10 cellular contexts compared by ENCODE assay signal in the genomic region with DNA sequence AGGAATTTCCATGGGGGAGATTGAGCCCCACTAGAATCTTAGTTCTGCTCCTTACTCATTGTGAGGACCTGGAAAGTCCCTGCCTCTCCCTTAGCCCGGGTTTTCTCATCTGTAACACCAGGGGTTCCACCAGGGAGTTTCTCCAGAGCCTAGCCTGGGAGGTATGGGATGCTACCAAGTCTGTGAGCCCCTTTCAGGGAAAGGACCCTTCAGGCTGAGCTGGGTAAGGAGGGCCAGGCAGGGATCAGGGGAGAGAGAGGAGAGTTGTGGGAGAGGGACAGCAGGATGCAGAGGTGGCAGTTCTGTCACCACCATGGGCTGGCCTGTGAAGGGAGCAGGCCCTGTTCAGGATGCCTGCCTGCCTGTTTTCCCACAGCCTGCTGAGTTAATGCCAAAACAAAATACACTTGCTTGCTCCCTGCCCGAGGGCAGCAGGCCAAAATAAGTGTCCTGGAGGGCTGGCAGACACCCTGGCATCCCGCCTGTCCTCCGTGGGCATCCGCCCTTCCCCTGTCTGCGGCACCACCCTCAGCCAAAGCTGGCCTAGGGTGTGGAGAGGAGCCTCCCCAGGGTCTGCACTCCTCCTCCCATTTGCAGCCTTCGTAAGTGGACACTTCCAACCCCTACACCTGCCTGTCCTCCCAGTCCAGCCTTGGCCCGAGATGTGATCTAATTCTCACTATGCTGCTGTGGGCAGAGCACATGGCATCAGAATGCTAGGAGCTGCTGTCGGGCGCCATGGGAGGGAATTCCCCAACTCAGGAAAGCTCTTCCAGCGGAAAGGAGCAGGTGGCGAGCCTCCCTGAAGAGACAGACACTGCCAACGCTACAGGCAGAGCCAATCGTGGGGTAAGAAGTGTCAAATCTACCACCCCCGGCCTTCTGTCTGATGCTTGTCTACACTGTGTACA. TPM values are rescaled to one million over a fixed set of nuclear protein-coding genes. Genes with fewer than 3 reads are reported as not detected.
DNase-seq lines count a peak whose midpoint lies in the region; ATAC-seq lines count a peak whose summit lies in the region.
"Had no signal": no experiment of that assay in that cellular context is flagged by ENCODE, and none has a peak within 500 bp of the region (broad histone marks: within the 10 kb centered on the region; RNA-seq: fewer than 3 reads in every experiment).

No MANE protein-coding gene starts in this region.

- intact Hi-C loops in left ventricle myocardium superior (cut with micrococcal nuclease): loop anchor here (10.0 kb wide), 1 partner anchor 313 kb away; no protein-coding TSS in a partner anchor

- DNase-seq in DMS53 (lab: John Stamatoyannopoulos, UW) (peak; percentile 50), DMS53 treated with DMSO at 0.1 percent for 48 hours (lab: John Stamatoyannopoulos, UW; ENCODE audit: unreplicated experiment) (no peak), RPMI8226 (peak; percentile 44), left ventricle myocardium superior (peak; percentile 89), islet precursor cell (no peak)
- peak; percentile 26 for DNase-seq in stimulated activated naive B cell treated with anti-CD40 and anti-IgM and Interleukin-4, amounts not matched to agents 10 μg/mL and 1 μg/mL and 100 μg/mL, for 72 hours
- DNase-seq in effector CD4-positive, alpha-beta T cell: no peak
- DNase-seq: immature natural killer cell; stimulated activated CD4-positive, alpha-beta T cell treated with anti-CD3 and anti-CD28 coated beads, Interleukin-1b, Interleukin-23, amount 100 ng/mL, for 48 hours had no signal

- H3K36me3 Mint-ChIP-seq in stimulated activated naive B cell treated with anti-CD40 and anti-IgM and Interleukin-4, amounts not matched to agents 10 μg/mL and 1 μg/mL and 100 μg/mL, for 72 hours: peaks cover 2 to 20% of the 10 kb centered on the region in 2 donors
- H3K36me3 Mint-ChIP-seq: immature natural killer cell had no signal

- peak overlapping the region; percentile 36 to 41 for H3K4me3 Mint-ChIP-seq in stimulated activated naive B cell treated with anti-CD40 and anti-IgM and Interleukin-4, amounts not matched to agents 10 μg/mL and 1 μg/mL and 100 μg/mL, for 72 hours
- H3K4me3 Mint-ChIP-seq: immature natural killer cell had no signal

- H3K9me3 Mint-ChIP-seq in stimulated activated naive B cell treated with anti-CD40 and anti-IgM and Interleukin-4, amounts not matched to agents 10 μg/mL and 1 μg/mL and 100 μg/mL, for 72 hours: no peaks in the 10 kb centered on the region
- H3K9me3 Mint-ChIP-seq: immature natural killer cell had no signal

- ATAC-seq in left ventricle myocardium superior: peak; percentile 87
- peak in 1 of 2 donors; percentile 4 for ATAC-seq in stimulated activated naive B cell treated with anti-CD40 and anti-IgM and Interleukin-4, amounts not matched to agents 10 μg/mL and 1 μg/mL and 100 μg/mL, for 72 hours (replicated peaks)
- no peak for ATAC-seq in GM19455 (IDR thresholded peaks at IDR 0.05; ENCODE audit: unreplicated experiment)

- H3K27ac Mint-ChIP-seq in stimulated activated naive B cell treated with anti-CD40 and anti-IgM and Interleukin-4, amounts not matched to agents 10 μg/mL and 1 μg/mL and 100 μg/mL, for 72 hours: peak overlapping the region; percentile 96
- H3K27ac Mint-ChIP-seq: immature natural killer cell had no signal

- H3K27me3 Mint-ChIP-seq in stimulated activated naive B cell treated with anti-CD40 and anti-IgM and Interleukin-4, amounts not matched to agents 10 μg/mL and 1 μg/mL and 100 μg/mL, for 72 hours: no peaks in the 10 kb centered on the region

- H3K4me1 Mint-ChIP-seq in stimulated activated naive B cell treated with anti-CD40 and anti-IgM and Interleukin-4, amounts not matched to agents 10 μg/mL and 1 μg/mL and 100 μg/mL, for 72 hours: peaks cover 82 to 99% of the 10 kb centered on the region in 2 donors

RNA-seq across cellular contexts. Expression of a gene that starts 5.9 kb away (rescaled TPM):
- total RNA-seq in left ventricle myocardium superior: 32.7 TPM

Comparison
In these comparisons a context has a peak if more than half of its experiments do, and no peak if none do; other contexts are left out.
1. DNase-seq: peak in DMS53 (single experiment), RPMI8226 (single experiment), left ventricle myocardium superior (single experiment) and stimulated activated naive B cell treated with anti-CD40 and anti-IgM and Interleukin-4, amounts not matched to agents 10 μg/mL and 1 μg/mL and 100 μg/mL, for 72 hours (single experiment); none in DMS53 treated with DMSO at 0.1 percent for 48 hours (single experiment), islet precursor cell (single experiment) and effector CD4-positive, alpha-beta T cell (single experiment).